In genomic region chr20:47576516-47577033, GRCh38 we compare ENCODE assay signal across 8 cellular contexts.
DNase-seq lines count a peak whose midpoint lies in the region; ATAC-seq and TF ChIP-seq lines count a peak whose summit lies in the region.

No MANE protein-coding gene starts in this region.

- H3K27me3 ChIP-seq in BLaER1 treated with 17β-estradiol and CSF1 and Interleukin-3, amounts not matched to agents 10 nM and 100 nM = no peaks in the 10 kb centered on the region
- no peaks in the 10 kb centered on the region for H3K27me3 ChIP-seq in Karpas-422 (ENCODE audit: low read length)
- H3K27me3 ChIP-seq in colonic mucosa = no peaks in the 10 kb centered on the region
- no peaks in the 10 kb centered on the region for H3K27me3 ChIP-seq in left lung

- peak overlapping the region in 7 of 11 experiments; percentile 1 to 55 (median 46); a peak in 14 of 22 replicates for H3K27ac ChIP-seq in BLaER1 treated with 17β-estradiol and CSF1 and Interleukin-3, amounts not matched to agents 10 nM and 100 nM
- peak overlapping the region; percentile 95 for H3K27ac ChIP-seq in Karpas-422 (ENCODE audit: low read length)
- peak overlapping the region; percentile 46 for H3K27ac ChIP-seq in colonic mucosa
- H3K27ac ChIP-seq in left lung = peak overlapping the region; percentile 26 to 55
- H3K27ac ChIP-seq in substantia nigra (ENCODE audit: low read depth, low read length, poor library complexity, severe bottlenecking) = peak overlapping the region; percentile 11

- DNase-seq in Karpas-422 (peak; percentile 70), RPMI8226 (peak; percentile 75), colonic mucosa (peak; percentile 80), left lung (peak in 1 of 2 donors; percentile 64), substantia nigra (lab: John Stamatoyannopoulos, UW) (peak in 29 of 49 donors; percentile 0 to 63 (median 20))
- DNase-seq in stimulated activated CD8-positive, alpha-beta memory T cell treated with anti-CD3 and anti-CD28 coated beads, Interleukin-4, amount 100 ng/mL, for 48 hours = no peak

- peaks cover 2 to 15% (median 9%) of the 10 kb centered on the region in 11 experiments; a peak in 20 of 22 replicates for H3K9me3 ChIP-seq in BLaER1 treated with 17β-estradiol and CSF1 and Interleukin-3, amounts not matched to agents 10 nM and 100 nM (replicated peaks in 1 of 11)
- H3K9me3 ChIP-seq in Karpas-422 (ENCODE audit: low read length) (no peaks in the 10 kb centered on the region), colonic mucosa (peaks cover 2% of the 10 kb centered on the region), left lung (peaks cover 0 to under 1% of the 10 kb centered on the region in 2 donors)

- TF ChIP-seq CTCF in colonic mucosa (IDR thresholded peaks at IDR 0.05) = no peak
- no peak for TF ChIP-seq CTCF in left lung (IDR thresholded peaks at IDR 0.05)

- intact Hi-C loops in colonic mucosa (cut with DNase I) = loop anchor here (10.0 kb wide), 1 partner anchor 72 kb away; the partner anchor contains the start of gene NCOA3
- intact Hi-C loops in left lung (cut with DNase I) = no loop called here

- H3K9ac ChIP-seq in BLaER1 treated with 17β-estradiol and CSF1 and Interleukin-3, amounts not matched to agents 10 nM and 100 nM = peak overlapping the region in 4 of 11 experiments; percentile 11 to 33 (median 22); a peak in 4 of 22 replicates
- H3K9ac ChIP-seq in Karpas-422 (ENCODE audit: low read length) = no peak overlapping the region
- no peak overlapping the region for H3K9ac ChIP-seq in colonic mucosa (ENCODE audit: low read depth in 2 of 2, low read length in 2 of 2)

- peaks cover 98% of the 10 kb centered on the region for H3K79me2 ChIP-seq in Karpas-422 (ENCODE audit: low read length)

- peak overlapping the region; percentile 66 to 86 (median 78) for H3K4me2 ChIP-seq in BLaER1 treated with 17β-estradiol and CSF1 and Interleukin-3, amounts not matched to agents 10 nM and 100 nM
- peak overlapping the region; percentile 69 for H3K4me2 ChIP-seq in Karpas-422 (ENCODE audit: low read depth, low read length, poor library complexity, severe bottlenecking)

- peak overlapping the region in 2 of 10 experiments; percentile 25 to 35; a peak in 2 of 20 replicates for H3K4me3 ChIP-seq in BLaER1 treated with 17β-estradiol and CSF1 and Interleukin-3, amounts not matched to agents 10 nM and 100 nM
- peak overlapping the region; percentile 52; the same call in 1 of the 2 replicates for H3K4me3 ChIP-seq in Karpas-422 (ENCODE audit: low read length)
- no peak overlapping the region for H3K4me3 ChIP-seq in colonic mucosa
- peak overlapping the region in 1 of 2 donors; percentile 2 for H3K4me3 ChIP-seq in left lung

- H3K36me3 ChIP-seq in BLaER1 treated with 17β-estradiol and CSF1 and Interleukin-3, amounts not matched to agents 10 nM and 100 nM = peaks cover 4 to 26% (median 13%) of the 10 kb centered on the region in 11 experiments
- H3K36me3 ChIP-seq in Karpas-422 (ENCODE audit: insufficient read depth, low read length) (peaks cover 4% of the 10 kb centered on the region; the same call in 1 of the 2 replicates), colonic mucosa (no peaks in the 10 kb centered on the region), left lung (peaks cover 0 to 2% of the 10 kb centered on the region in 2 donors)

- no peaks in the 10 kb centered on the region for H3K9me2 ChIP-seq in Karpas-422 (replicated peaks; ENCODE audit: insufficient read depth, low read length)

- H3K4me1 ChIP-seq in BLaER1 treated with 17β-estradiol and CSF1 and Interleukin-3, amounts not matched to agents 10 nM and 100 nM = peaks cover 38 to 63% (median 52%) of the 10 kb centered on the region in 10 experiments
- H3K4me1 ChIP-seq in Karpas-422 (ENCODE audit: low read length) = peaks cover 86% of the 10 kb centered on the region
- peaks cover 11% of the 10 kb centered on the region for H3K4me1 ChIP-seq in colonic mucosa
- H3K4me1 ChIP-seq in left lung = peaks cover 32 to 67% of the 10 kb centered on the region in 2 donors

- ATAC-seq in GM19025 (IDR thresholded peaks at IDR 0.05; ENCODE audit: low read depth, unreplicated experiment) (peak; percentile 70), left lung (peak; percentile 95)

- peaks cover 0 to 100% (median 41%) of the 10 kb centered on the region in 11 experiments; a peak in 14 of 22 replicates for H4K20me1 ChIP-seq in BLaER1 treated with 17β-estradiol and CSF1 and Interleukin-3, amounts not matched to agents 10 nM and 100 nM
- H4K20me1 ChIP-seq in Karpas-422 (ENCODE audit: insufficient read depth, low read depth, low read length) = no peaks in the 10 kb centered on the region

- no peak overlapping the region for H2AFZ ChIP-seq in Karpas-422 (ENCODE audit: low read length)

Comparison
In these comparisons a context has a peak if more than half of its experiments do, and no peak if none do; other contexts are left out.
1. H3K27ac ChIP-seq: peak in every context shown above with its lines; median percentile 95 in Karpas-422; 46 in BLaER1 treated with 17β-estradiol and CSF1 and Interleukin-3, amounts not matched to agents 10 nM and 100 nM; 46 in colonic mucosa; 40 in left lung; 11 in substantia nigra.